7 cellular contexts compared by ENCODE assay signal in genomic region chr20:9609892-9610502, GRCh38.
DNase-seq lines count a peak whose midpoint lies in the region; ATAC-seq, FAIRE-seq and TF ChIP-seq lines count a peak whose summit lies in the region.

No MANE protein-coding gene starts in this region.

- H3K9me3 Mint-ChIP-seq in endodermal cell = no peaks in the 10 kb centered on the region
- H3K9me3 Mint-ChIP-seq in nephron progenitor cell = peaks cover 21% of the 10 kb centered on the region

- no peaks in the 10 kb centered on the region for H3K4me1 ChIP-seq in endodermal cell (ENCODE audit: control insufficient read depth, insufficient read depth, low read length)

- no peaks in the 10 kb centered on the region for H3K4me1 Mint-ChIP-seq in endodermal cell
- H3K4me1 Mint-ChIP-seq in nephron progenitor cell = peaks cover 15% of the 10 kb centered on the region

- no peak for FAIRE-seq in GM12891 (lab: Jason Lieb, UNC)

- H3K9ac ChIP-seq in endodermal cell (ENCODE audit: extremely low read depth, low read length, poor library complexity, severe bottlenecking) = no peak overlapping the region

- no peak overlapping the region for H3K27ac ChIP-seq in endodermal cell (ENCODE audit: low read depth, low read length)

- H3K4me3 Mint-ChIP-seq in endodermal cell = no peak overlapping the region
- H3K4me3 Mint-ChIP-seq in nephron progenitor cell = no peak overlapping the region

- peaks cover 4% of the 10 kb centered on the region for H3K27me3 ChIP-seq in endodermal cell (ENCODE audit: control insufficient read depth, insufficient read depth, low read length, poor library complexity, severe bottlenecking)

- DNase-seq in ELF-1 (ENCODE audit: low read depth, low spot score) (peak; percentile 65), NB4 (ENCODE audit: low read depth) (peak; percentile 74), endodermal cell (peak; percentile 92), nephron progenitor cell (peak; percentile 73), GM12891 (ENCODE audit: insufficient read length, low spot score) (no peak)

- peak; percentile 81 for ATAC-seq in GM21529 (IDR thresholded peaks at IDR 0.05; ENCODE audit: unreplicated experiment)
- peak; percentile 87 for ATAC-seq in SK-N-SH treated with all-trans-retinoic acid at 6 μM for 48 hours

- TF ChIP-seq POLR2A in NB4 (IDR thresholded peaks at IDR 0.05; ENCODE audit: extremely low read depth, insufficient read length) (no peak), GM12891 (IDR thresholded peaks at IDR 0.05; ENCODE audit: low read depth, low read length) (no peak)

- H3K27me3 Mint-ChIP-seq in endodermal cell (ENCODE audit: insufficient read depth) (peaks cover 13% of the 10 kb centered on the region), nephron progenitor cell (ENCODE audit: low read depth, poor library complexity) (no peaks in the 10 kb centered on the region)

- H3K9me3 ChIP-seq in endodermal cell (ENCODE audit: control insufficient read depth, low read length) = no peaks in the 10 kb centered on the region

- no peaks in the 10 kb centered on the region for H3K36me3 ChIP-seq in endodermal cell (ENCODE audit: control insufficient read depth, insufficient read depth, low read length)

- TF ChIP-seq CTCF in NB4 (IDR thresholded peaks at IDR 0.05; ENCODE audit: low read depth, low read length) (peak; percentile 54), endodermal cell (conservative IDR thresholded peaks at IDR 0.05) (peak; percentile 86), nephron progenitor cell (IDR thresholded peaks at IDR 0.05) (peak; percentile 71)

- no peaks in the 10 kb centered on the region for H3K36me3 Mint-ChIP-seq in endodermal cell (ENCODE audit: low read depth)
- no peaks in the 10 kb centered on the region for H3K36me3 Mint-ChIP-seq in nephron progenitor cell (ENCODE audit: low read depth)

- H3K4me3 ChIP-seq in NB4 (ENCODE audit: low read depth, low read length) (no peak overlapping the region), endodermal cell (ENCODE audit: low read length) (no peak overlapping the region)

- 0 to 30% methylated on average over 2 to 6 of the region's 7 CpGs for WGBS in endodermal cell (ENCODE audit: insufficient coverage in 1 of 2, insufficient read length in 1 of 2), 2 experiments

- H3K27ac Mint-ChIP-seq in endodermal cell (no peak overlapping the region), nephron progenitor cell (no peak overlapping the region)

TF ChIP-seq in SK-N-SH treated with all-trans-retinoic acid at 6 μM for 48 hours, 23 proteins besides CTCF, POLR2A, EP300 and RAD21 (continues in another document):
- TF ChIP-seq SNAI2 (CRISPR knock-in tag; IDR thresholded peaks at IDR 0.05) (no peak), CREB5 (CRISPR knock-in tag; IDR thresholded peaks at IDR 0.05; ENCODE audit: low read depth) (no peak), PATZ1 (CRISPR knock-in tag; IDR thresholded peaks at IDR 0.05; ENCODE audit: borderline replicate concordance) (no peak)

TF ChIP-seq in GM12891, 5 proteins besides CTCF, POLR2A, EP300 and RAD21:
- TF ChIP-seq POLR2AphosphoS5 (IDR thresholded peaks at IDR 0.05; ENCODE audit: low read depth, low read length) = no peak
